8 cellular contexts compared by ENCODE assay signal in the genomic region with DNA sequence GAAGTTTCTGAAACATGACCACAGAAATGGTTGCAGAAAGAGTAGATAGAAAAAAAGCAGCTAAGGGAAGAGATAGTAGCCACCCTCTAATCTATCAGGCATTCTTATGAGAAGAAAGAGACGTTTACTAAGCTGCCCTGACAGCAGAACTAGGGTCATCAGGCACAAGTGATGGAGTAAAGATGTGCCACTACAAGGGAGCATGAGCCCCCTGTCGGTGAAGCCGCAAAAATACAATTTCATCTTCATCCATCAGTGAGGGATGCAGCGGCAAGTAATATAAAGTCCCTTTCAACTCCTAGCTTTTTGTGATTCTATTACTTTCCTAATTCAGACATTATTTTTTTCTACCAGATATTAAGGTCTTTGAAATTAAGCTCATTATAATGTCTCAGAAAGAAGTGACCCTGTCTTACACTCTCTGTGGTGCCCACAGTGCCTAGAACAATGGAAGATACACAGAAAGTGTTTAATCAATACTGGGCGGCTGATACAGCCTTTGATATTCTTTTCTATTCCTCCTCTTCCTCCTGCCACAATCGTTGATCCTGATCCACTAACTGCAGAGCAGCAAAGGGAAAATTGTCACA.
DNase-seq lines count a peak whose midpoint lies in the region; ATAC-seq, FAIRE-seq and TF ChIP-seq lines count a peak whose summit lies in the region.

No MANE protein-coding gene starts in this region.

- no peak overlapping the region for H2AFZ ChIP-seq in PC-3 (ENCODE audit: low read length)

- H3K4me3 ChIP-seq in A549: no peak overlapping the region
- H3K4me3 ChIP-seq in PC-3 (ENCODE audit: low read length): no peak overlapping the region
- H3K4me3 ChIP-seq in MG63: no peak overlapping the region

- POLR2A ChIA-PET in A549 (lab: Yijun Ruan, JAX) (no interaction called here), PC-3 (lab: Charles Lee; ENCODE audit: unreplicated experiment) (no interaction called here)

- H3K36me3 ChIP-seq in PC-3 (ENCODE audit: low read depth, low read length) (no peaks in the 10 kb centered on the region), MG63 (no peaks in the 10 kb centered on the region)

- no peak for TF ChIP-seq EP300 in A549 (IDR thresholded peaks at IDR 0.05)

- H4K20me1 ChIP-seq in PC-3 (ENCODE audit: low read length): no peaks in the 10 kb centered on the region

- peak in 1 of 2 experiments; percentile 67; a peak in 2 of 6 replicates for ATAC-seq in A549
- ATAC-seq in PC-3: no peak
- no peak for ATAC-seq in activated CD4-positive, CD25-positive, alpha-beta regulatory T cell treated with anti-CD3 and anti-CD28 coated beads, Interleukin-2, amount 50 U/mL, for 24 hours
- ATAC-seq in HG03175 (IDR thresholded peaks at IDR 0.05; ENCODE audit: unreplicated experiment): no peak

- TF ChIP-seq CTCF in A549 (IDR thresholded peaks at IDR 0.05) (peak; percentile 36), GM12874 (IDR thresholded peaks at IDR 0.05; ENCODE audit: insufficient read depth, low read depth, low read length) (peak; percentile 54; the same call in 1 of the 2 replicates), PC-3 (conservative IDR thresholded peaks at IDR 0.05; ENCODE audit: low read depth, low read length) (peak; percentile 53)

- WGBS in A549 (ENCODE audit: missing lambda C conversion rate): 18% methylated on average over 6 of the region's 6 CpGs

- H3K9ac ChIP-seq in PC-3 (ENCODE audit: low read length): no peak overlapping the region

- H3K27me3 ChIP-seq in PC-3 (ENCODE audit: low read length): no peaks in the 10 kb centered on the region
- no peaks in the 10 kb centered on the region for H3K27me3 ChIP-seq in MG63

- CTCF ChIA-PET in A549 (lab: Yijun Ruan, JAX): interaction anchor here (0.7 to 1.2 kb wide), 4 partner anchors 9 to 54 kb away, joined by 3 to 4 read pairs (median 3); no protein-coding TSS in a partner anchor
- CTCF ChIA-PET in PC-3 (lab: Charles Lee): no interaction called here

- H3K9me3 ChIP-seq in A549 (no peaks in the 10 kb centered on the region), PC-3 (ENCODE audit: low read length) (no peaks in the 10 kb centered on the region), MG63 (no peaks in the 10 kb centered on the region)

- no peaks in the 10 kb centered on the region for H3F3A ChIP-seq in PC-3 (ENCODE audit: low read length, unreplicated experiment)

- intact Hi-C loops in PC-3 (cut with micrococcal nuclease): no loop called here

- H3K4me1 ChIP-seq in A549 (no peaks in the 10 kb centered on the region), PC-3 (ENCODE audit: insufficient read depth, low read length) (no peaks in the 10 kb centered on the region)

- FAIRE-seq in A549 (lab: Jason Lieb, UNC): no peak

- H3K79me2 ChIP-seq in PC-3 (ENCODE audit: low read length): no peaks in the 10 kb centered on the region

- peak; percentile 34 to 52; a peak in 3 of 5 replicates for TF ChIP-seq RAD21 in A549 (conservative IDR thresholded peaks at IDR 0.05 in 1 of 2, IDR thresholded peaks at IDR 0.05 in 1 of 2)

- H3K27ac ChIP-seq in A549: no peak overlapping the region
- H3K27ac ChIP-seq in PC-3 (ENCODE audit: low read length): no peak overlapping the region

- TF ChIP-seq POLR2A in A549 (IDR thresholded peaks at IDR 0.05; ENCODE audit: low read length): no peak

- no TSS peak for BruUV-seq in PC-3 (replicated peaks; lab: Mats Ljungman, UMichigan)

- H3K9me2 ChIP-seq in PC-3 (replicated peaks; ENCODE audit: low read length): no peaks in the 10 kb centered on the region

- DNase-seq in A549 (ENCODE audit: low read depth in 1 of 2, low spot score in 1 of 2) (peak; percentile 21 to 32), PC-3 (peak; percentile 7), globus pallidus (ENCODE audit: low spot score) (peak; percentile 57), MG63 (no peak)
- no peak for DNase-seq in activated effector memory CD4-positive, alpha-beta T cell treated with Interleukin-2 at 50 U/mL for 16 hours

- H3K4me2 ChIP-seq in A549: no peak overlapping the region
- H3K4me2 ChIP-seq in PC-3 (ENCODE audit: low read length): no peak overlapping the region

TF ChIP-seq in A549, 52 proteins besides CTCF, POLR2A, EP300 and RAD21:
- TF ChIP-seq CBX2 (IDR thresholded peaks at IDR 0.05; ENCODE audit: borderline replicate concordance, low read depth): no peak
- TF ChIP-seq CHD2 (IDR thresholded peaks at IDR 0.05; ENCODE audit: low read length, partially characterized antibody): no peak
- no peak for TF ChIP-seq JUN (IDR thresholded peaks at IDR 0.05)
- TF ChIP-seq CHD4 (IDR thresholded peaks at IDR 0.05; ENCODE audit: borderline replicate concordance): no peak
- TF ChIP-seq, protein P1, sequence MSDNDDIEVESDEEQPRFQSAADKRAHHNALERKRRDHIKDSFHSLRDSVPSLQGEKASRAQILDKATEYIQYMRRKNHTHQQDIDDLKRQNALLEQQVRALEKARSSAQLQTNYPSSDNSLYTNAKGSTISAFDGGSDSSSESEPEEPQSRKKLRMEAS (IDR thresholded peaks at IDR 0.05): no peak
- peak; percentile 24; the same call in 1 of the 3 replicates for TF ChIP-seq SMC3 (IDR thresholded peaks at IDR 0.05)
- TF ChIP-seq, protein P2, sequence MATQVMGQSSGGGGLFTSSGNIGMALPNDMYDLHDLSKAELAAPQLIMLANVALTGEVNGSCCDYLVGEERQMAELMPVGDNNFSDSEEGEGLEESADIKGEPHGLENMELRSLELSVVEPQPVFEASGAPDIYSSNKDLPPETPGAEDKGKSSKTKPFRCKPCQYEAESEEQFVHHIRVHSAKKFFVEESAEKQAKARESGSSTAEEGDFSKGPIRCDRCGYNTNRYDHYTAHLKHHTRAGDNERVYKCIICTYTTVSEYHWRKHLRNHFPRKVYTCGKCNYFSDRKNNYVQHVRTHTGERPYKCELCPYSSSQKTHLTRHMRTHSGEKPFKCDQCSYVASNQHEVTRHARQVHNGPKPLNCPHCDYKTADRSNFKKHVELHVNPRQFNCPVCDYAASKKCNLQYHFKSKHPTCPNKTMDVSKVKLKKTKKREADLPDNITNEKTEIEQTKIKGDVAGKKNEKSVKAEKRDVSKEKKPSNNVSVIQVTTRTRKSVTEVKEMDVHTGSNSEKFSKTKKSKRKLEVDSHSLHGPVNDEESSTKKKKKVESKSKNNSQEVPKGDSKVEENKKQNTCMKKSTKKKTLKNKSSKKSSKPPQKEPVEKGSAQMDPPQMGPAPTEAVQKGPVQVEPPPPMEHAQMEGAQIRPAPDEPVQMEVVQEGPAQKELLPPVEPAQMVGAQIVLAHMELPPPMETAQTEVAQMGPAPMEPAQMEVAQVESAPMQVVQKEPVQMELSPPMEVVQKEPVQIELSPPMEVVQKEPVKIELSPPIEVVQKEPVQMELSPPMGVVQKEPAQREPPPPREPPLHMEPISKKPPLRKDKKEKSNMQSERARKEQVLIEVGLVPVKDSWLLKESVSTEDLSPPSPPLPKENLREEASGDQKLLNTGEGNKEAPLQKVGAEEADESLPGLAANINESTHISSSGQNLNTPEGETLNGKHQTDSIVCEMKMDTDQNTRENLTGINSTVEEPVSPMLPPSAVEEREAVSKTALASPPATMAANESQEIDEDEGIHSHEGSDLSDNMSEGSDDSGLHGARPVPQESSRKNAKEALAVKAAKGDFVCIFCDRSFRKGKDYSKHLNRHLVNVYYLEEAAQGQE (IDR thresholded peaks at IDR 0.05): no peak
- TF ChIP-seq TP53 (CRISPR knock-in tag; IDR thresholded peaks at IDR 0.05): no peak
TF ChIP-seq in A549: peak in this region for 1.

Comparison
In these comparisons a context has a peak if more than half of its experiments do, and no peak if none do; other contexts are left out.
1. DNase-seq: peak in A549 (2 of 2), PC-3 (single experiment) and globus pallidus (single experiment); none in MG63 (single experiment) and activated effector memory CD4-positive, alpha-beta T cell treated with Interleukin-2 at 50 U/mL for 16 hours (single experiment).
2. Peak in every context shown above with its lines, with median percentiles within 50 percentile points of each other: CTCF ChIP-seq.